ENCODE assay signal across 18 cellular contexts in the genomic region with DNA sequence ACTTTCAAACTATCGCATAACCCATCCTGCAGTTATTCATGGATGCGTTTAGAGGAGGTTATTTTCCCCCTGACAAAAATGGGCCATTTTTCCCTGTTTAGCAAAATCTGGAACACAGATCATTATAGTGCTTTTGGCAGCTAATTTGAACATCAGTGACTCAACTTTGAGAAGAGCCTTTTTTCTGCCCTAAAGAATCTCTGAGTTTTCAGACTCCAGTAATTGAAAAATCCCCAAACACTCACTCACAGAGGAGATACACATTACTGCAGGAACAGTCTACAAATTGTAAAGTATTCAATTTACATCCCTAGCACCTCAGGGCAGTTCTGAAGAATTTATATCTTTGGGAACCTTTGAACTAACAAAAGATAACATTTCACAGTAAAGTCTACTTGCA.
"Had no signal": no experiment of that assay in that cellular context is flagged by ENCODE, and none has a peak within 500 bp of the region (broad histone marks: within the 10 kb centered on the region; RNA-seq: fewer than 3 reads in every experiment).

No MANE protein-coding gene starts in this region.

- H3K27ac Mint-ChIP-seq: activated naive CD4-positive, alpha-beta T cell treated with anti-CD3 and anti-CD28 coated beads, Interleukin-2, amount 50 U/mL, for 24 hours; nephron progenitor cell had no signal

- H3K4me3 ChIP-seq: adrenal gland, cardiac muscle cell, dorsolateral prefrontal cortex, gastroesophageal sphincter, heart left ventricle, left ventricle myocardium inferior, upper lobe of right lung had no signal

- H3K4me1 ChIP-seq: adrenal gland, gastroesophageal sphincter, upper lobe of right lung had no signal

- ATAC-seq: gastroesophageal sphincter, heart left ventricle, upper lobe of right lung had no signal

- H3K27ac ChIP-seq: adrenal gland, cardiac muscle cell, dorsolateral prefrontal cortex, epithelial cell of prostate, gastroesophageal sphincter, heart left ventricle, left ventricle myocardium inferior, upper lobe of right lung had no signal

- H3K27me3 ChIP-seq: adrenal gland, cardiac muscle cell had no signal

- H3K9me3 ChIP-seq: adrenal gland, gastroesophageal sphincter, heart left ventricle, left ventricle myocardium inferior, upper lobe of right lung had no signal

- H3K36me3 ChIP-seq: adrenal gland, cardiac muscle cell, gastroesophageal sphincter, heart left ventricle, left ventricle myocardium inferior, upper lobe of right lung had no signal

- H3K9me3 Mint-ChIP-seq: activated naive CD4-positive, alpha-beta T cell treated with anti-CD3 and anti-CD28 coated beads, Interleukin-2, amount 50 U/mL, for 24 hours; nephron progenitor cell had no signal

- H3K4me3 Mint-ChIP-seq: activated naive CD4-positive, alpha-beta T cell treated with anti-CD3 and anti-CD28 coated beads, Interleukin-2, amount 50 U/mL, for 24 hours; nephron progenitor cell had no signal

- DNase-seq: activated CD4-positive, alpha-beta T cell treated with anti-CD3 and anti-CD28 coated beads for 1 hour; activated gamma-delta T cell; adrenal gland; dorsolateral prefrontal cortex; heart left ventricle; kidney glomerular epithelial cell; left ventricle myocardium inferior; nephron progenitor cell; occipital lobe; posterior cingulate gyrus; retina; stimulated activated naive CD4-positive, alpha-beta T cell; T1000; upper lobe of right lung had no signal

- H3K36me3 Mint-ChIP-seq: activated naive CD4-positive, alpha-beta T cell treated with anti-CD3 and anti-CD28 coated beads, Interleukin-2, amount 50 U/mL, for 24 hours had no signal

- H3K4me1 Mint-ChIP-seq: activated naive CD4-positive, alpha-beta T cell treated with anti-CD3 and anti-CD28 coated beads, Interleukin-2, amount 50 U/mL, for 24 hours had no signal
